In genomic region chr1:197486948-197487347, GRCh38 we compare ENCODE assay signal across 13 cellular contexts.
DNase-seq lines count a peak whose midpoint lies in the region; ATAC-seq and TF ChIP-seq lines count a peak whose summit lies in the region.
"Had no signal": no experiment of that assay in that cellular context is flagged by ENCODE, and none has a peak within 500 bp of the region (broad histone marks: within the 10 kb centered on the region; RNA-seq: fewer than 3 reads in every experiment).

No MANE protein-coding gene starts in this region.

- no peaks in the 10 kb centered on the region for H3K27me3 ChIP-seq in Peyer's patch
- H3K27me3 ChIP-seq: BLaER1 had no signal

- ATAC-seq in left ventricle myocardium superior (peak; percentile 66), GM18861 (IDR thresholded peaks at IDR 0.05; ENCODE audit: unreplicated experiment) (no peak), HG02973 (IDR thresholded peaks at IDR 0.05; ENCODE audit: unreplicated experiment) (no peak)

- H3K9me3 ChIP-seq in HEK293 (ENCODE audit: control insufficient read depth, insufficient read depth, low read depth, low read length) (no peaks in the 10 kb centered on the region; the same call in 1 of the 2 replicates), Peyer's patch (no peaks in the 10 kb centered on the region)
- H3K9me3 ChIP-seq: BLaER1 had no signal

- intact Hi-C loops in left ventricle myocardium superior (cut with micrococcal nuclease) = no loop called here

- H3K4me1 ChIP-seq in HEK293 (ENCODE audit: control insufficient read depth, insufficient read depth, low read length) (no peaks in the 10 kb centered on the region), Peyer's patch (no peaks in the 10 kb centered on the region)
- H3K4me1 ChIP-seq: BLaER1 had no signal

- DNase-seq in COLO668 (lab: John Stamatoyannopoulos, UW; ENCODE audit: unreplicated experiment) (peak; percentile 60), RPMI8226 (peak; percentile 46), left ventricle myocardium superior (no peak), AG20443 (ENCODE audit: low spot score) (no peak), Peyer's patch (no peak)
- DNase-seq: activated CD4-positive, alpha-beta T cell treated with anti-CD3 and anti-CD28 coated beads for 48 hours; caudate nucleus; retina; T-helper 1 cell had no signal

- TF ChIP-seq POLR2A in Peyer's patch (IDR thresholded peaks at IDR 0.05) = no peak

- TF ChIP-seq CTCF in HEK293 (tag by site-specific recombination; IDR thresholded peaks at IDR 0.05) = no peak
- no peak for TF ChIP-seq CTCF in Peyer's patch (IDR thresholded peaks at IDR 0.05)

- H3K4me3 ChIP-seq in HEK293 (ENCODE audit: low read depth, low read length) (no peak overlapping the region), Peyer's patch (no peak overlapping the region)
- H3K4me3 ChIP-seq: BLaER1 had no signal

- POLR2A ChIA-PET in HEK293 (lab: Yijun Ruan, JAX) = no interaction called here

- CTCF ChIA-PET in HEK293 (lab: Yijun Ruan, JAX) = interaction anchor here (0.6 kb wide), 1 partner anchor 213 kb away, joined by 3 read pairs; no protein-coding TSS in a partner anchor

- H3K27ac ChIP-seq in HEK293 (ENCODE audit: extremely low read depth, low read depth, low read length) (no peak overlapping the region), Peyer's patch (no peak overlapping the region)
- H3K27ac ChIP-seq: BLaER1 had no signal

- H3K36me3 ChIP-seq in HEK293 (ENCODE audit: control insufficient read depth in 2 of 2, insufficient read depth in 1 of 2, low read length in 2 of 2) = no peaks in the 10 kb centered on the region
- no peaks in the 10 kb centered on the region for H3K36me3 ChIP-seq in Peyer's patch
- H3K36me3 ChIP-seq: BLaER1 had no signal

TF ChIP-seq in HEK293, 187 proteins besides CTCF, POLR2A, EP300 and RAD21:
- no peak for TF ChIP-seq ZNF184 (tag by site-specific recombination; IDR thresholded peaks at IDR 0.05)
- peak; percentile 97 for TF ChIP-seq ZBTB49 (tag by site-specific recombination; IDR thresholded peaks at IDR 0.05; ENCODE audit: low read depth)

Comparison
In these comparisons a context has a peak if more than half of its experiments do, and no peak if none do; other contexts are left out.
1. DNase-seq: peak in COLO668 (single experiment) and RPMI8226 (single experiment); none in left ventricle myocardium superior (single experiment), AG20443 (single experiment) and Peyer's patch (0 of 3).